Comparison of ENCODE assay signal across 9 cellular contexts in genomic region chr2:233063269-233063975, GRCh38. TPM values are rescaled to one million over a fixed set of nuclear protein-coding genes. Genes with fewer than 3 reads are reported as not detected.
DNase-seq lines count a peak whose midpoint lies in the region; ATAC-seq and TF ChIP-seq lines count a peak whose summit lies in the region.
"Had no signal": no experiment of that assay in that cellular context is flagged by ENCODE, and none has a peak within 500 bp of the region (broad histone marks: within the 10 kb centered on the region; RNA-seq: fewer than 3 reads in every experiment).

No MANE protein-coding gene starts in this region.

- CTCF ChIA-PET in activated CD8-positive, alpha-beta memory T cell treated with anti-CD3 and anti-CD28 coated beads, Interleukin-2, amount 10 ng/mL, durations not matched to agents 7 days and 5 days (lab: Charles Lee): interaction anchor here (1.5 to 2.5 kb wide), 2 partner anchors 9 to 19 kb away, joined by 4 to 12 read pairs; no protein-coding TSS in a partner anchor

- peak overlapping the region; percentile 97 for H3K27ac Mint-ChIP-seq in activated CD8-positive, alpha-beta memory T cell treated with anti-CD3 and anti-CD28 coated beads, Interleukin-2, amount 10 ng/mL, durations not matched to agents 7 days and 5 days
- H3K27ac Mint-ChIP-seq in HFFc6 (no peak overlapping the region), memory B cell (peak overlapping the region; percentile 68)
- H3K27ac Mint-ChIP-seq: nephron had no signal

- no peaks in the 10 kb centered on the region for H3K9me3 Mint-ChIP-seq in activated CD8-positive, alpha-beta memory T cell treated with anti-CD3 and anti-CD28 coated beads, Interleukin-2, amount 10 ng/mL, durations not matched to agents 7 days and 5 days (ENCODE audit: low read depth)
- H3K9me3 Mint-ChIP-seq in HFFc6 (no peaks in the 10 kb centered on the region), memory B cell (no peaks in the 10 kb centered on the region)
- H3K9me3 Mint-ChIP-seq: nephron had no signal

- no peaks in the 10 kb centered on the region for H3K27me3 ChIP-seq in Peyer's patch

- H3K4me3 Mint-ChIP-seq in activated CD8-positive, alpha-beta memory T cell treated with anti-CD3 and anti-CD28 coated beads, Interleukin-2, amount 10 ng/mL, durations not matched to agents 7 days and 5 days: peak overlapping the region; percentile 98
- H3K4me3 Mint-ChIP-seq in HFFc6: no peak overlapping the region
- peak overlapping the region; percentile 98 for H3K4me3 Mint-ChIP-seq in memory B cell
- H3K4me3 Mint-ChIP-seq: nephron had no signal

- DNase-seq in activated CD8-positive, alpha-beta memory T cell treated with anti-CD3 and anti-CD28 coated beads, Interleukin-2, amount 10 ng/mL, durations not matched to agents 7 days and 5 days: no peak
- no peak for DNase-seq in activated CD8-positive, alpha-beta memory T cell treated with anti-CD3 and anti-CD28 coated beads for 24 hours
- DNase-seq in HFFc6 (no peak), Peyer's patch (peak; percentile 45 to 88 (median 86)), memory B cell (ENCODE audit: low spot score in 2 of 2) (no peak), NCI-H524 (lab: John Stamatoyannopoulos, UW) (no peak), COLO668 (lab: John Stamatoyannopoulos, UW; ENCODE audit: unreplicated experiment) (no peak), NCI-H187 (lab: John Stamatoyannopoulos, UW) (no peak)

- no peaks in the 10 kb centered on the region for H3K27me3 Mint-ChIP-seq in activated CD8-positive, alpha-beta memory T cell treated with anti-CD3 and anti-CD28 coated beads, Interleukin-2, amount 10 ng/mL, durations not matched to agents 7 days and 5 days
- H3K27me3 Mint-ChIP-seq in HFFc6 (ENCODE audit: insufficient read depth) (peaks cover 19% of the 10 kb centered on the region), memory B cell (no peaks in the 10 kb centered on the region)

- no peaks in the 10 kb centered on the region for H3K36me3 ChIP-seq in Peyer's patch

- peak overlapping the region; percentile 6 to 70 (median 58) for H3K4me3 ChIP-seq in Peyer's patch

- ATAC-seq in activated CD8-positive, alpha-beta memory T cell treated with anti-CD3 and anti-CD28 coated beads, Interleukin-2, amount 10 ng/mL, durations not matched to agents 7 days and 5 days: no peak
- ATAC-seq in memory B cell (ENCODE audit: low read depth): peak; percentile 45

- peaks cover 60% of the 10 kb centered on the region for H3K4me1 Mint-ChIP-seq in activated CD8-positive, alpha-beta memory T cell treated with anti-CD3 and anti-CD28 coated beads, Interleukin-2, amount 10 ng/mL, durations not matched to agents 7 days and 5 days
- peaks cover 9% of the 10 kb centered on the region for H3K4me1 Mint-ChIP-seq in HFFc6 (ENCODE audit: low read depth)
- H3K4me1 Mint-ChIP-seq in memory B cell: peaks cover 29% of the 10 kb centered on the region
- H3K4me1 Mint-ChIP-seq: nephron had no signal

- H3K36me3 Mint-ChIP-seq in activated CD8-positive, alpha-beta memory T cell treated with anti-CD3 and anti-CD28 coated beads, Interleukin-2, amount 10 ng/mL, durations not matched to agents 7 days and 5 days: peaks cover 56% of the 10 kb centered on the region
- H3K36me3 Mint-ChIP-seq in HFFc6 (ENCODE audit: low read depth) (no peaks in the 10 kb centered on the region), memory B cell (peaks cover 24% of the 10 kb centered on the region)

- peak overlapping the region; percentile 43 to 97 (median 78) for H3K27ac ChIP-seq in Peyer's patch

- peaks cover 0 to 37% (median 18%) of the 10 kb centered on the region in 4 donors for H3K4me1 ChIP-seq in Peyer's patch

- H3K9me3 ChIP-seq in Peyer's patch: no peaks in the 10 kb centered on the region

- TF ChIP-seq CTCF in HFFc6 (IDR thresholded peaks at IDR 0.05) (peak; percentile 19; the same call in 1 of the 2 replicates), Peyer's patch (IDR thresholded peaks at IDR 0.05) (peak in 3 of 6 experiments; percentile 9 to 45 (median 34))

- no peak for TF ChIP-seq POLR2A in Peyer's patch (IDR thresholded peaks at IDR 0.05)

RNA-seq across cellular contexts. Expression of gene INPP5D, which starts 3.3 kb away (rescaled TPM):
- total RNA-seq in activated CD8-positive, alpha-beta memory T cell treated with anti-CD3 and anti-CD28 coated beads, Interleukin-2, amount 10 ng/mL, durations not matched to agents 7 days and 5 days: 100 to 1,000 TPM; 140 to 152 TPM
- total RNA-seq in HFFc6 (2021; fragmentation: NEBNext Ultra II Directional; extraction: Animal tissue kit (Norgen Biotek cat#: 25700)): under 1 TPM in 5 of 6 experiments, not detected in 1; 0.19 to 0.66 (median 0.43) TPM
- 100 to 1,000 TPM in 1 of 4 donors, 10 to 100 TPM in 3; 11.6 to 333 (median 26.2) TPM for total RNA-seq in Peyer's patch

RNA-seq across cellular contexts. Expression of gene NEU2, which starts 30.9 kb away (rescaled TPM):
- not detected for total RNA-seq in activated CD8-positive, alpha-beta memory T cell treated with anti-CD3 and anti-CD28 coated beads, Interleukin-2, amount 10 ng/mL, durations not matched to agents 7 days and 5 days
- total RNA-seq in HFFc6 (2021; fragmentation: NEBNext Ultra II Directional; extraction: Animal tissue kit (Norgen Biotek cat#: 25700)): not detected
- not detected for total RNA-seq in Peyer's patch

RNA-seq across cellular contexts. Expression of gene NGEF, which starts 50.4 kb away (rescaled TPM):
- not detected for total RNA-seq in activated CD8-positive, alpha-beta memory T cell treated with anti-CD3 and anti-CD28 coated beads, Interleukin-2, amount 10 ng/mL, durations not matched to agents 7 days and 5 days
- under 1 TPM in 3 of 6 experiments, not detected in 3; 0.20 to 0.36 (median 0.28) TPM for total RNA-seq in HFFc6 (2021; fragmentation: NEBNext Ultra II Directional; extraction: Animal tissue kit (Norgen Biotek cat#: 25700))
- total RNA-seq in Peyer's patch: 100 to 1,000 TPM in 2 of 4 donors, 10 to 100 TPM in 2; 54.5 to 116 (median 98.1) TPM

Comparison
In these comparisons a context has a peak if more than half of its experiments do, and no peak if none do; other contexts are left out.
1. DNase-seq: peak in Peyer's patch (3 of 3); none in activated CD8-positive, alpha-beta memory T cell treated with anti-CD3 and anti-CD28 coated beads, Interleukin-2, amount 10 ng/mL, durations not matched to agents 7 days and 5 days (single experiment), activated CD8-positive, alpha-beta memory T cell treated with anti-CD3 and anti-CD28 coated beads for 24 hours (single experiment), HFFc6 (single experiment), memory B cell (0 of 2), NCI-H524 (0 of 2), COLO668 (single experiment) and NCI-H187 (0 of 2).
2. RNA of gene INPP5D, which starts 3.3 kb away (total RNA-seq): 140 to 152 TPM in activated CD8-positive, alpha-beta memory T cell treated with anti-CD3 and anti-CD28 coated beads, Interleukin-2, amount 10 ng/mL, durations not matched to agents 7 days and 5 days and 11.6 to 333 TPM in Peyer's patch; 0.19 to 0.66 TPM in HFFc6; every median in the first group is over 4 times any median in the second.
3. RNA of gene NGEF, which starts 50.4 kb away (total RNA-seq): 54.5 to 116 TPM in Peyer's patch; 0.20 to 0.36 TPM in HFFc6 and not detected in activated CD8-positive, alpha-beta memory T cell treated with anti-CD3 and anti-CD28 coated beads, Interleukin-2, amount 10 ng/mL, durations not matched to agents 7 days and 5 days; every median in the first group is over 10 times any median in the second.